Comparison of ENCODE assay signal across 7 cellular contexts in genomic region chr5:164119806-164120440, GRCh38.
A peak's percentile ranks its signal among the peaks of the same experiment; 100 is the strongest.
DNase-seq lines count a peak whose midpoint lies in the region; ATAC-seq lines count a peak whose summit lies in the region.

No MANE protein-coding gene starts in this region.

- 86% methylated on average over 7 of the region's 7 CpGs for WGBS in mesodermal cell (ENCODE audit: insufficient coverage in 2 of 2), 2 experiments

- no peaks in the 10 kb centered on the region for H3K27me3 ChIP-seq in SJCRH30

- H3K4me1 ChIP-seq in SJCRH30, result no peaks in the 10 kb centered on the region
- H3K4me1 ChIP-seq in mesodermal cell (ENCODE audit: control insufficient read depth, insufficient read depth, low read length, poor library complexity, severe bottlenecking), result no peaks in the 10 kb centered on the region

- DNase-seq in SJCRH30 (peak; percentile 31 to 53), CD1c-positive myeloid dendritic cell (ENCODE audit: extremely low spot score) (no peak), pons (ENCODE audit: low spot score) (no peak)

- H3K4me3 ChIP-seq in SJCRH30 (no peak overlapping the region; the same call in 1 of the 2 replicates), mesodermal cell (ENCODE audit: extremely low read depth, insufficient read depth, low read length, poor library complexity, severe bottlenecking) (no peak overlapping the region)

- no peaks in the 10 kb centered on the region for H3K9me3 ChIP-seq in SJCRH30 (replicated peaks)
- H3K9me3 ChIP-seq in mesodermal cell (ENCODE audit: control insufficient read depth, low read length), result no peaks in the 10 kb centered on the region

- H3K27ac ChIP-seq in SJCRH30, result no peak overlapping the region
- peak overlapping the region; percentile 78 for H3K27ac ChIP-seq in mesodermal cell (ENCODE audit: low read depth, low read length, severe bottlenecking)

- no peaks in the 10 kb centered on the region for H3K36me3 ChIP-seq in SJCRH30
- H3K36me3 ChIP-seq in mesodermal cell (ENCODE audit: control insufficient read depth, insufficient read depth, low read length), result no peaks in the 10 kb centered on the region

- peak; percentile 71 for ATAC-seq in GM18867 (IDR thresholded peaks at IDR 0.05; ENCODE audit: unreplicated experiment)
- ATAC-seq in HG02763 (IDR thresholded peaks at IDR 0.05; ENCODE audit: unreplicated experiment), result peak; percentile 74
- ATAC-seq in GM19467 (IDR thresholded peaks at IDR 0.05; ENCODE audit: unreplicated experiment), result no peak

Comparison
In these comparisons a context has a peak if more than half of its experiments do, and no peak if none do; other contexts are left out.
1. DNase-seq: peak in SJCRH30 (2 of 2); none in CD1c-positive myeloid dendritic cell (single experiment) and pons (single experiment).